8 cellular contexts compared by ENCODE assay signal in genomic region chr3:100463002-100463401, GRCh38. TPM values are rescaled to one million over a fixed set of nuclear protein-coding genes. Genes with fewer than 3 reads are reported as not detected.
DNase-seq lines count a peak whose midpoint lies in the region; ATAC-seq, FAIRE-seq and TF ChIP-seq lines count a peak whose summit lies in the region.

No MANE protein-coding gene starts in this region.

- no peak for TF ChIP-seq POLR2A in GM12891 (IDR thresholded peaks at IDR 0.05; ENCODE audit: low read depth, low read length)

- H3K4me3 ChIP-seq in naive thymus-derived CD4-positive, alpha-beta T cell (ENCODE audit: low read length) = no peak overlapping the region

- peak overlapping the region in 1 of 10 donors; percentile 18 for H3K4me3 Mint-ChIP-seq in naive thymus-derived CD4-positive, alpha-beta T cell

- H3K36me3 ChIP-seq in naive thymus-derived CD4-positive, alpha-beta T cell (ENCODE audit: control insufficient read depth in 2 of 3, insufficient read depth in 3 of 3, low read length in 3 of 3) = no peaks in the 10 kb centered on the region

- peaks cover 0 to 8% (median 3%) of the 10 kb centered on the region in 5 donors for H3K27me3 Mint-ChIP-seq in naive thymus-derived CD4-positive, alpha-beta T cell

- no peaks in the 10 kb centered on the region for H3K27me3 ChIP-seq in naive thymus-derived CD4-positive, alpha-beta T cell (ENCODE audit: control insufficient read depth in 2 of 2, insufficient read depth in 2 of 2, low read length in 2 of 2)

- H3K27ac ChIP-seq in naive thymus-derived CD4-positive, alpha-beta T cell (ENCODE audit: low read depth, low read length) = no peak overlapping the region

- H3K36me3 Mint-ChIP-seq in naive thymus-derived CD4-positive, alpha-beta T cell = peaks cover 0 to under 1% (median 0%) of the 10 kb centered on the region in 5 donors

- H3K4me1 Mint-ChIP-seq in naive thymus-derived CD4-positive, alpha-beta T cell = peaks cover 0 to 19% (median 0%) of the 10 kb centered on the region in 7 donors

- peak; percentile 92 for ATAC-seq in HG02571 (IDR thresholded peaks at IDR 0.05; ENCODE audit: unreplicated experiment)
- peak; percentile 91 for ATAC-seq in esophagus mucosa
- ATAC-seq in naive thymus-derived CD4-positive, alpha-beta T cell = peak; percentile 75

- peak; percentile 83 for FAIRE-seq in GM12891 (lab: Jason Lieb, UNC)

- H3K9me3 ChIP-seq in naive thymus-derived CD4-positive, alpha-beta T cell (ENCODE audit: control insufficient read depth in 2 of 3, low read length in 3 of 3) = peaks cover 0 to 3% (median 0%) of the 10 kb centered on the region in 3 experiments

- DNase-seq in Ammon's horn (ENCODE audit: low spot score) = peak; percentile 61
- DNase-seq in GM12891 (ENCODE audit: insufficient read length, low spot score) = peak; percentile 42
- DNase-seq in M059J (ENCODE audit: low read depth) = peak; percentile 82
- DNase-seq in SK-N-DZ (ENCODE audit: low spot score) = peak; percentile 54
- no peak for DNase-seq in naive thymus-derived CD4-positive, alpha-beta T cell
- no peak for DNase-seq in effector CD4-positive, alpha-beta T cell

- intact Hi-C loops in naive thymus-derived CD4-positive, alpha-beta T cell (cut with micrococcal nuclease) = loop anchor here (1.0 to 5.0 kb wide), 5 partner anchors 127 to 919 kb away; no protein-coding TSS in a partner anchor

- H3K9me3 Mint-ChIP-seq in naive thymus-derived CD4-positive, alpha-beta T cell = peaks cover 0 to 15% (median 4%) of the 10 kb centered on the region in 11 donors

- CTCF ChIA-PET in naive thymus-derived CD4-positive, alpha-beta T cell (lab: Charles Lee) = interaction anchor here (1.2 kb wide), 1 partner anchor 127 kb away, joined by 7 read pairs; no protein-coding TSS in a partner anchor

- POLR2A ChIA-PET in naive thymus-derived CD4-positive, alpha-beta T cell (lab: Charles Lee) = no interaction called here

- H3K4me1 ChIP-seq in naive thymus-derived CD4-positive, alpha-beta T cell (ENCODE audit: control insufficient read depth in 2 of 2, insufficient read depth in 2 of 2, low read length in 2 of 2) = no peaks in the 10 kb centered on the region

- no peak overlapping the region for H3K27ac Mint-ChIP-seq in naive thymus-derived CD4-positive, alpha-beta T cell

TF ChIP-seq in GM12891, 5 proteins besides CTCF, POLR2A, EP300 and RAD21:
- TF ChIP-seq PAX5 (IDR thresholded peaks at IDR 0.05; ENCODE audit: insufficient read depth, low read length, severe bottlenecking) (no peak), SPI1 (IDR thresholded peaks at IDR 0.05; ENCODE audit: low read depth, low read length) (no peak)

RNA-seq across cellular contexts. Expression of gene TMEM45A, which starts 29.4 kb away (rescaled TPM):
- polyA plus RNA-seq in GM12891 (2012; ENCODE audit: low read depth, missing spikeins) = 8.4 TPM
- 41.0 and 46.1 TPM in 2 replicates for total RNA-seq in M059J (2014; rRNA removed; shearing (Covaris generic))
- polyA plus RNA-seq in SK-N-DZ (2014; cell fraction: cytosol; rRNA removed) = not detected in 2 replicates
- polyA plus RNA-seq in SK-N-DZ (2014; cell fraction: nucleus; rRNA removed) = not detected in 2 replicates
- total RNA-seq in esophagus mucosa = 13.6 TPM
- total RNA-seq in naive thymus-derived CD4-positive, alpha-beta T cell = under 1 TPM; 0.11 to 0.44 (median 0.21) TPM
- not detected for polyA plus RNA-seq in naive thymus-derived CD4-positive, alpha-beta T cell

Comparison
In these comparisons a context has a peak if more than half of its experiments do, and no peak if none do; other contexts are left out.
1. DNase-seq: peak in Ammon's horn (single experiment), GM12891 (single experiment), M059J (single experiment) and SK-N-DZ (single experiment); none in naive thymus-derived CD4-positive, alpha-beta T cell (0 of 9) and effector CD4-positive, alpha-beta T cell (single experiment).
2. RNA of gene TMEM45A, which starts 29.4 kb away (total RNA-seq): 41.0 to 46.1 TPM in M059J and 13.6 TPM in esophagus mucosa (single experiment); 0.11 to 0.44 TPM in naive thymus-derived CD4-positive, alpha-beta T cell; every median in the first group is over 10 times any median in the second.
3. Peak in every context shown above with its lines, with median percentiles within 50 percentile points of each other: ATAC-seq.